In the genomic region with DNA sequence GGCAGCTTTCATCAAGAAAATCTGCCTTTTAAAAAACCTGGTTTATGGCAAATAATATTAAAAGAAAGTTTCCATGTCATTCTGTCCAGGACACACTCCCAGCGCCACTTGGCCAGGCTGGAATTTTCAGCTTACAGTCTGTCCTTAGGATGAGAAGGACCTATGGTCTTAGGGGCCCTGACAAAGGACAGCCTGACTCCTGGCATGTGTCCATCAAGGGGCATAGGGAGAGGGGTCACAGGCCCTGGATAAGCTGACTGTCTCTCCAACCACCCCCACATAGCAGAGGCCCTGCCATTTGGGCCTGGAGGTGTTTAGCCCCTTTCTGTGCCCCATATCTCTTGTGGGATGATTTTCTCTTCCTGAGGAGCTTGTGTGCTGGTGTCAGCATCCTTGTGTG, we compare ENCODE assay signal across 18 cellular contexts.
A peak's percentile ranks its signal among the peaks of the same experiment; 100 is the strongest.
DNase-seq lines count a peak whose midpoint lies in the region; ATAC-seq and TF ChIP-seq lines count a peak whose summit lies in the region.
"Had no signal": no experiment of that assay in that cellular context is flagged by ENCODE, and none has a peak within 500 bp of the region (broad histone marks: within the 10 kb centered on the region; RNA-seq: fewer than 3 reads in every experiment).

No MANE protein-coding gene starts in this region.

- H2BK20ac ChIP-seq in IMR-90 (ENCODE audit: low read depth, low read length), result no peak overlapping the region

- H3K14ac ChIP-seq in IMR-90 (replicated peaks; ENCODE audit: low read depth, low read length), result no peak overlapping the region

- H3K79me1 ChIP-seq in IMR-90 (ENCODE audit: low read depth in 1 of 2, low read length in 2 of 2), result no peaks in the 10 kb centered on the region

- H3K9me1 ChIP-seq in IMR-90 (ENCODE audit: insufficient read depth, low read length), result no peaks in the 10 kb centered on the region; the same call in 1 of the 2 replicates

- no peak overlapping the region for H3K4me3 ChIP-seq in CD4-positive, CD25-positive, alpha-beta regulatory T cell (ENCODE audit: low read depth, low read length)
- H3K4me3 ChIP-seq in IMR-90 (ENCODE audit: insufficient read depth, low read depth, low read length), result no peak overlapping the region
- H3K4me3 ChIP-seq in naive thymus-derived CD4-positive, alpha-beta T cell (ENCODE audit: low read length), result no peak overlapping the region
- H3K4me3 ChIP-seq: BLaER1 treated with 17β-estradiol and CSF1 and Interleukin-3, amounts not matched to agents 10 nM and 100 nM; GM12878; GM23248 had no signal

- no TSS peak for BruUV-seq in IMR-90 (replicated peaks; lab: Mats Ljungman, UMichigan)

- no peak for TF ChIP-seq CTCF in IMR-90 (conservative IDR thresholded peaks at IDR 0.05; ENCODE audit: low read depth, low read length)

- H3K9me3 Mint-ChIP-seq in activated naive CD4-positive, alpha-beta T cell treated with anti-CD3 and anti-CD28 coated beads, Interleukin-2, amount 50 U/mL, for 24 hours, result no peaks in the 10 kb centered on the region
- H3K9me3 Mint-ChIP-seq in activated naive CD4-positive, alpha-beta T cell treated with anti-CD3 and anti-CD28 coated beads, Interleukin-2, amount 50 U/mL, for 72 hours, result peaks cover 7 to 12% of the 10 kb centered on the region in 2 donors
- H3K9me3 Mint-ChIP-seq in CD4-positive, CD25-positive, alpha-beta regulatory T cell, result no peaks in the 10 kb centered on the region
- H3K9me3 Mint-ChIP-seq in naive thymus-derived CD4-positive, alpha-beta T cell, result peaks cover 0 to 2% (median 0%) of the 10 kb centered on the region in 11 donors
- peaks cover 5% of the 10 kb centered on the region for H3K9me3 Mint-ChIP-seq in activated T-helper 1 cell treated with anti-CD3 and anti-CD28 coated beads, Interleukin-12 subunit alpha, Interleukin-12 subunit beta, Interleukin-2, Interleukin-4 antibody, amounts not matched to agents 30 ng/mL and 10 ng/mL and 1 ng/mL, durations not matched to agents 14 hours and 24 hours and 36 hours
- H3K9me3 Mint-ChIP-seq: CD8-positive, alpha-beta memory T cell had no signal

- peaks cover 39% of the 10 kb centered on the region for H3K36me3 ChIP-seq in CD4-positive, CD25-positive, alpha-beta regulatory T cell (ENCODE audit: control insufficient read depth, insufficient read depth, low read length)
- H3K36me3 ChIP-seq in IMR-90 (ENCODE audit: control insufficient read depth, insufficient read depth, low read length), result no peaks in the 10 kb centered on the region
- H3K36me3 ChIP-seq in naive thymus-derived CD4-positive, alpha-beta T cell (ENCODE audit: control insufficient read depth in 2 of 3, insufficient read depth in 3 of 3, low read length in 3 of 3), result peaks cover 0 to 49% (median 26%) of the 10 kb centered on the region in 3 experiments
- H3K36me3 ChIP-seq: BLaER1 treated with 17β-estradiol and CSF1 and Interleukin-3, amounts not matched to agents 10 nM and 100 nM had no signal

- peak overlapping the region; percentile 30 for H3K27ac Mint-ChIP-seq in activated naive CD4-positive, alpha-beta T cell treated with anti-CD3 and anti-CD28 coated beads, Interleukin-2, amount 50 U/mL, for 24 hours
- peak overlapping the region in 1 of 2 donors; percentile 87 for H3K27ac Mint-ChIP-seq in activated naive CD4-positive, alpha-beta T cell treated with anti-CD3 and anti-CD28 coated beads, Interleukin-2, amount 50 U/mL, for 72 hours
- H3K27ac Mint-ChIP-seq in CD4-positive, CD25-positive, alpha-beta regulatory T cell, result peak overlapping the region in 2 of 3 donors; percentile 52 to 53
- peak overlapping the region in 5 of 9 donors; percentile 12 to 100 (median 67) for H3K27ac Mint-ChIP-seq in naive thymus-derived CD4-positive, alpha-beta T cell
- H3K27ac Mint-ChIP-seq in activated T-helper 1 cell treated with anti-CD3 and anti-CD28 coated beads, Interleukin-12 subunit alpha, Interleukin-12 subunit beta, Interleukin-2, Interleukin-4 antibody, amounts not matched to agents 30 ng/mL and 10 ng/mL and 1 ng/mL, durations not matched to agents 14 hours and 24 hours and 36 hours, result no peak overlapping the region
- H3K27ac Mint-ChIP-seq: B cell had no signal

- POLR2A ChIA-PET in IMR-90 (lab: Charles Lee; ENCODE audit: unreplicated experiment), result no interaction called here
- POLR2A ChIA-PET in naive thymus-derived CD4-positive, alpha-beta T cell (lab: Charles Lee), result interaction anchor here (10.3 kb wide), 1 partner anchor 11 kb away, joined by 126 read pairs; no protein-coding TSS in a partner anchor

- no CpG with 5 or more reads among the region's 1 CpG for WGBS in IMR-90 (ENCODE audit: extremely low coverage in 2 of 2, insufficient read length in 1 of 2), 2 experiments

- peaks cover 36% of the 10 kb centered on the region for H3K36me3 Mint-ChIP-seq in activated naive CD4-positive, alpha-beta T cell treated with anti-CD3 and anti-CD28 coated beads, Interleukin-2, amount 50 U/mL, for 24 hours
- peaks cover 51 to 87% of the 10 kb centered on the region in 2 donors for H3K36me3 Mint-ChIP-seq in activated naive CD4-positive, alpha-beta T cell treated with anti-CD3 and anti-CD28 coated beads, Interleukin-2, amount 50 U/mL, for 72 hours
- H3K36me3 Mint-ChIP-seq in CD4-positive, CD25-positive, alpha-beta regulatory T cell, result peaks cover 43% of the 10 kb centered on the region
- H3K36me3 Mint-ChIP-seq in naive thymus-derived CD4-positive, alpha-beta T cell, result peaks cover 20 to 51% (median 45%) of the 10 kb centered on the region in 5 donors
- peaks cover 33% of the 10 kb centered on the region for H3K36me3 Mint-ChIP-seq in activated T-helper 1 cell treated with anti-CD3 and anti-CD28 coated beads, Interleukin-12 subunit alpha, Interleukin-12 subunit beta, Interleukin-2, Interleukin-4 antibody, amounts not matched to agents 30 ng/mL and 10 ng/mL and 1 ng/mL, durations not matched to agents 14 hours and 24 hours and 36 hours (ENCODE audit: low read depth)
- H3K36me3 Mint-ChIP-seq: CD8-positive, alpha-beta memory T cell had no signal

- in situ Hi-C loops in IMR-90 (cut with MboI; ENCODE audit: low sequenced_read_pairs), result no loop called here

- peaks cover 77% of the 10 kb centered on the region for H3K4me1 Mint-ChIP-seq in activated naive CD4-positive, alpha-beta T cell treated with anti-CD3 and anti-CD28 coated beads, Interleukin-2, amount 50 U/mL, for 24 hours
- H3K4me1 Mint-ChIP-seq in CD4-positive, CD25-positive, alpha-beta regulatory T cell, result peaks cover 26 to 76% (median 56%) of the 10 kb centered on the region in 4 donors
- H3K4me1 Mint-ChIP-seq in naive thymus-derived CD4-positive, alpha-beta T cell, result peaks cover 39 to 79% (median 73%) of the 10 kb centered on the region in 7 donors
- peaks cover 43% of the 10 kb centered on the region for H3K4me1 Mint-ChIP-seq in activated T-helper 1 cell treated with anti-CD3 and anti-CD28 coated beads, Interleukin-12 subunit alpha, Interleukin-12 subunit beta, Interleukin-2, Interleukin-4 antibody, amounts not matched to agents 30 ng/mL and 10 ng/mL and 1 ng/mL, durations not matched to agents 14 hours and 24 hours and 36 hours (ENCODE audit: low read depth)

- TF ChIP-seq RAD21 in IMR-90 (IDR thresholded peaks at IDR 0.05; ENCODE audit: low read length), result no peak

- ATAC-seq in activated naive CD4-positive, alpha-beta T cell treated with anti-CD3 and anti-CD28 coated beads, Interleukin-2, amount 50 U/mL, for 72 hours, result no peak
- no peak for ATAC-seq in CD4-positive, CD25-positive, alpha-beta regulatory T cell (ENCODE audit: low read depth in 2 of 2)
- ATAC-seq in IMR-90 (ENCODE audit: low read depth), result no peak
- no peak for ATAC-seq in naive thymus-derived CD4-positive, alpha-beta T cell
- ATAC-seq: GM12878 had no signal

- no peak overlapping the region for H2AK9ac ChIP-seq in IMR-90 (replicated peaks; ENCODE audit: low read depth, low read length, poor library complexity)

- no peak for DNase-seq in activated naive CD4-positive, alpha-beta T cell treated with anti-CD3 and anti-CD28 coated beads, Interleukin-2, amount 50 U/mL, for 72 hours (ENCODE audit: low spot score in 2 of 2)
- no peak for DNase-seq in CD4-positive, CD25-positive, alpha-beta regulatory T cell
- no peak for DNase-seq in IMR-90
- no peak for DNase-seq in naive thymus-derived CD4-positive, alpha-beta T cell
- DNase-seq in stimulated activated CD4-positive, alpha-beta T cell treated with anti-CD3 and anti-CD28 coated beads, Interleukin-4, amount 100 ng/mL, for 1 hour, result no peak
- no peak for DNase-seq in activated T-helper 1 cell treated with anti-CD3 and anti-CD28 coated beads, Interleukin-12 subunit alpha, Interleukin-12 subunit beta, Interleukin-2, Interleukin-4 antibody, amounts not matched to agents 30 ng/mL and 10 ng/mL and 1 ng/mL, durations not matched to agents 14 hours and 24 hours and 36 hours (ENCODE audit: low spot score)
- DNase-seq: CD8-positive, alpha-beta memory T cell; COR-L47; DMS 273 treated with DMSO at 0.1 percent for 48 hours; DMS53; DND-41; EL; HCEC 1CT had no signal

- H2AK5ac ChIP-seq in IMR-90 (ENCODE audit: low read depth, low read length), result no peak overlapping the region

- no peaks in the 10 kb centered on the region for H4K20me1 ChIP-seq in IMR-90 (ENCODE audit: insufficient read depth, low read length)
- H4K20me1 ChIP-seq: BLaER1 treated with 17β-estradiol and CSF1 and Interleukin-3, amounts not matched to agents 10 nM and 100 nM had no signal

- H3K27ac ChIP-seq in CD4-positive, CD25-positive, alpha-beta regulatory T cell (ENCODE audit: insufficient read depth, low read length, poor library complexity, severe bottlenecking), result no peak overlapping the region
- H3K27ac ChIP-seq in IMR-90 (ENCODE audit: insufficient read depth, low read length), result no peak overlapping the region
- H3K27ac ChIP-seq in naive thymus-derived CD4-positive, alpha-beta T cell (ENCODE audit: low read depth, low read length), result peak overlapping the region; percentile 7
- H3K27ac ChIP-seq: GM23248 had no signal

- H2AFZ ChIP-seq in IMR-90 (replicated peaks; ENCODE audit: low read length, poor library complexity), result no peak overlapping the region
- H2AFZ ChIP-seq: GM23248 had no signal

- H3K27me3 Mint-ChIP-seq in activated naive CD4-positive, alpha-beta T cell treated with anti-CD3 and anti-CD28 coated beads, Interleukin-2, amount 50 U/mL, for 24 hours, result no peaks in the 10 kb centered on the region
- no peaks in the 10 kb centered on the region for H3K27me3 Mint-ChIP-seq in CD4-positive, CD25-positive, alpha-beta regulatory T cell
- no peaks in the 10 kb centered on the region for H3K27me3 Mint-ChIP-seq in naive thymus-derived CD4-positive, alpha-beta T cell
- no peaks in the 10 kb centered on the region for H3K27me3 Mint-ChIP-seq in activated T-helper 1 cell treated with anti-CD3 and anti-CD28 coated beads, Interleukin-12 subunit alpha, Interleukin-12 subunit beta, Interleukin-2, Interleukin-4 antibody, amounts not matched to agents 30 ng/mL and 10 ng/mL and 1 ng/mL, durations not matched to agents 14 hours and 24 hours and 36 hours (ENCODE audit: insufficient read depth)

- CTCF ChIA-PET in IMR-90 (lab: Yijun Ruan, JAX), result no interaction called here
- CTCF ChIA-PET in naive thymus-derived CD4-positive, alpha-beta T cell (lab: Charles Lee), result no interaction called here

- TF ChIP-seq POLR2A in IMR-90 (IDR thresholded peaks at IDR 0.05; ENCODE audit: low read depth, low read length), result no peak

- intact Hi-C loops in IMR-90 (cut with micrococcal nuclease), result no loop called here
- intact Hi-C loops in naive thymus-derived CD4-positive, alpha-beta T cell (cut with micrococcal nuclease), result loop anchor here in 1 of 2 donors (10.0 kb wide), 3 partner anchors 333 to 623 kb away; partner anchors contain the start of genes NEDD9 and SMIM13
- intact Hi-C loops in activated T-helper 1 cell treated with anti-CD3 and anti-CD28 coated beads, Interleukin-12 subunit alpha, Interleukin-12 subunit beta, Interleukin-2, Interleukin-4 antibody, amounts not matched to agents 30 ng/mL and 10 ng/mL and 1 ng/mL, durations not matched to agents 14 hours and 24 hours and 36 hours (cut with micrococcal nuclease), result no loop called here

- no peak overlapping the region for H3K56ac ChIP-seq in IMR-90 (ENCODE audit: extremely low read depth, insufficient read depth, low read length)

- dilution Hi-C loops in IMR-90 (cut with HindIII; ENCODE audit: low sequenced_read_pairs, unreplicated experiment), result no loop called here

- peaks cover 53% of the 10 kb centered on the region for H3K4me1 ChIP-seq in CD4-positive, CD25-positive, alpha-beta regulatory T cell (ENCODE audit: control insufficient read depth, insufficient read depth, low read length, poor library complexity, severe bottlenecking)
- H3K4me1 ChIP-seq in IMR-90 (ENCODE audit: control insufficient read depth, insufficient read depth, low read length), result peaks cover 4% of the 10 kb centered on the region
- peaks cover 8 to 52% of the 10 kb centered on the region in 2 donors for H3K4me1 ChIP-seq in naive thymus-derived CD4-positive, alpha-beta T cell (ENCODE audit: control insufficient read depth in 2 of 2, insufficient read depth in 2 of 2, low read length in 2 of 2)

- H2BK5ac ChIP-seq in IMR-90 (ENCODE audit: low read depth, low read length, poor library complexity, severe bottlenecking), result no peak overlapping the region

- no peak overlapping the region; the same call in 1 of the 2 replicates for H2BK120ac ChIP-seq in IMR-90 (ENCODE audit: low read depth, low read length)

- H4K8ac ChIP-seq in IMR-90 (ENCODE audit: low read depth in 2 of 2, low read length in 2 of 2), result no peak overlapping the region

- no peak overlapping the region for H3K4me3 Mint-ChIP-seq in activated naive CD4-positive, alpha-beta T cell treated with anti-CD3 and anti-CD28 coated beads, Interleukin-2, amount 50 U/mL, for 24 hours
- no peak overlapping the region for H3K4me3 Mint-ChIP-seq in CD4-positive, CD25-positive, alpha-beta regulatory T cell
- no peak overlapping the region for H3K4me3 Mint-ChIP-seq in naive thymus-derived CD4-positive, alpha-beta T cell
- no peak overlapping the region for H3K4me3 Mint-ChIP-seq in activated T-helper 1 cell treated with anti-CD3 and anti-CD28 coated beads, Interleukin-12 subunit alpha, Interleukin-12 subunit beta, Interleukin-2, Interleukin-4 antibody, amounts not matched to agents 30 ng/mL and 10 ng/mL and 1 ng/mL, durations not matched to agents 14 hours and 24 hours and 36 hours
- H3K4me3 Mint-ChIP-seq: B cell; CD8-positive, alpha-beta memory T cell had no signal

- H3K4me2 ChIP-seq in IMR-90 (ENCODE audit: low read depth, low read length), result no peak overlapping the region
- H3K4me2 ChIP-seq: BLaER1 treated with 17β-estradiol and CSF1 and Interleukin-3, amounts not matched to agents 10 nM and 100 nM had no signal

- H3K27me3 ChIP-seq in CD4-positive, CD25-positive, alpha-beta regulatory T cell (ENCODE audit: control insufficient read depth, insufficient read depth, low read length), result no peaks in the 10 kb centered on the region
- no peaks in the 10 kb centered on the region for H3K27me3 ChIP-seq in IMR-90 (ENCODE audit: control insufficient read depth, insufficient read depth, low read length)
- H3K27me3 ChIP-seq in naive thymus-derived CD4-positive, alpha-beta T cell (ENCODE audit: control insufficient read depth in 2 of 2, insufficient read depth in 2 of 2, low read length in 2 of 2), result no peaks in the 10 kb centered on the region
- H3K27me3 ChIP-seq: BLaER1 treated with 17β-estradiol and CSF1 and Interleukin-3, amounts not matched to agents 10 nM and 100 nM had no signal

- H3K23ac ChIP-seq in IMR-90 (ENCODE audit: low read depth, low read length), result no peak overlapping the region

- H3K18ac ChIP-seq in IMR-90 (ENCODE audit: low read depth, low read length), result peak overlapping the region; percentile 42; the same call in 1 of the 2 replicates

- no peak overlapping the region for H2BK15ac ChIP-seq in IMR-90 (ENCODE audit: low read depth, low read length)

- H4K5ac ChIP-seq in IMR-90 (ENCODE audit: low read depth, low read length), result no peak overlapping the region

- no peak overlapping the region for H4K91ac ChIP-seq in IMR-90 (ENCODE audit: insufficient read depth, low read depth, low read length)

- peak overlapping the region; percentile 11; the same call in 1 of the 2 replicates for H3K4ac ChIP-seq in IMR-90 (ENCODE audit: low read depth, low read length)

- no peak overlapping the region for H3K9ac ChIP-seq in IMR-90 (ENCODE audit: low read depth, low read length)
- H3K9ac ChIP-seq: BLaER1 treated with 17β-estradiol and CSF1 and Interleukin-3, amounts not matched to agents 10 nM and 100 nM; GM23248 had no signal

- no peaks in the 10 kb centered on the region for H3K9me3 ChIP-seq in CD4-positive, CD25-positive, alpha-beta regulatory T cell (ENCODE audit: control insufficient read depth in 2 of 2, low read length in 2 of 2)
- no peaks in the 10 kb centered on the region for H3K9me3 ChIP-seq in IMR-90 (ENCODE audit: control insufficient read depth, insufficient read depth, low read length)
- H3K9me3 ChIP-seq in naive thymus-derived CD4-positive, alpha-beta T cell (ENCODE audit: control insufficient read depth in 2 of 3, low read length in 3 of 3), result no peaks in the 10 kb centered on the region
